ENCODE assay signal across 21 cellular contexts in the genomic region with DNA sequence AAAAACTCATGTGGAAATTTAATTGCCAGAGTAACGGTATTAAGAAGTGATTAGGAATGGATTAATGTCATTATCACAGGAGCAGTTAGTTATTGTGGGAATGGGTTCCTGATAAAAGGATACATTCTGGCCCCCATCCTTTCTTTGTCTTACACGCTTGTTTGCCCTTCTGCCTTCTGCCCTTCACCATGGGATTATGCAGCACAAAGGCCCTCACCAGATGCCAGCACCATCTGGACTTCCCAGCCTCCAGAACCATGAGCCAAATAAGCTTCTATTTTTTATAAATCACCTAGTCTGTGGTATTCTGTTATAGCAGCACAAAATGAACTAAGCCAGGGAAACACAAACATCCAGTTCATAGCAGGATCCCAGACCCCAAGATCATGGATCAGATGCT. TPM values are rescaled to one million over a fixed set of nuclear protein-coding genes. Genes with fewer than 3 reads are reported as not detected.
DNase-seq lines count a peak whose midpoint lies in the region; ATAC-seq, FAIRE-seq and TF ChIP-seq lines count a peak whose summit lies in the region.
"Had no signal": no experiment of that assay in that cellular context is flagged by ENCODE, and none has a peak within 500 bp of the region (broad histone marks: within the 10 kb centered on the region; RNA-seq: fewer than 3 reads in every experiment).

No MANE protein-coding gene starts in this region.

- CTCF ChIA-PET in activated CD8-positive, alpha-beta T cell treated with anti-CD3 and anti-CD28 coated beads for 36 hours (lab: Charles Lee), result no interaction called here

- FAIRE-seq in D721Med (lab: Jason Lieb, UNC), result peak; percentile 88
- FAIRE-seq: A204.1 had no signal

- H3K27me3 Mint-ChIP-seq in glutamatergic neuron (ENCODE audit: unreplicated experiment), result peaks cover 4% of the 10 kb centered on the region
- peaks cover 1% of the 10 kb centered on the region for H3K27me3 Mint-ChIP-seq in activated CD8-positive, alpha-beta T cell treated with anti-CD3 and anti-CD28 coated beads for 36 hours

- no peak overlapping the region for H3K4me3 Mint-ChIP-seq in glutamatergic neuron (ENCODE audit: unreplicated experiment)
- no peak overlapping the region for H3K4me3 Mint-ChIP-seq in activated CD8-positive, alpha-beta T cell treated with anti-CD3 and anti-CD28 coated beads for 36 hours

- intact Hi-C loops in activated CD8-positive, alpha-beta T cell treated with anti-CD3 and anti-CD28 coated beads for 36 hours (cut with micrococcal nuclease), result no loop called here

- DNase-seq in D721Med (ENCODE audit: insufficient read length, low spot score) (no peak), NCI-H2171 treated with DMSO at 0.1 percent for 48 hours (lab: John Stamatoyannopoulos, UW) (peak; percentile 92), NCI-H82 treated with DMSO at 0.1 percent for 48 hours (lab: John Stamatoyannopoulos, UW; ENCODE audit: unreplicated experiment) (peak; percentile 99), glutamatergic neuron (no peak)
- no peak for DNase-seq in activated CD8-positive, alpha-beta T cell treated with anti-CD3 and anti-CD28 coated beads for 36 hours
- no peak for DNase-seq in stimulated activated CD4-positive, alpha-beta T cell treated with anti-CD3 and anti-CD28 coated beads, Interleukin-12 subunit alpha, Interleukin-12 subunit beta, amount 100 ng/mL, for 4 hours
- DNase-seq: BE2C; CD4-positive, CD25-positive, alpha-beta regulatory T cell; DMS53; GF-D8; H7; Kasumi-1; NCI-H1417; NCI-H187 treated with DMSO at 0.1 percent for 48 hours; NK-92 treated with Interleukin-12 subunit alpha and Interleukin-12 subunit beta, amount 100 ng/mL, for 24 hours; SIG-M5; SK-N-SH; T-helper 2 cell had no signal

- no peaks in the 10 kb centered on the region for H3K9me3 Mint-ChIP-seq in glutamatergic neuron (ENCODE audit: unreplicated experiment)
- no peaks in the 10 kb centered on the region for H3K9me3 Mint-ChIP-seq in activated CD8-positive, alpha-beta T cell treated with anti-CD3 and anti-CD28 coated beads for 36 hours

- POLR2A ChIA-PET in activated CD8-positive, alpha-beta T cell treated with anti-CD3 and anti-CD28 coated beads for 36 hours (lab: Charles Lee), result no interaction called here

- H3K36me3 Mint-ChIP-seq in glutamatergic neuron (ENCODE audit: unreplicated experiment), result peaks cover 6% of the 10 kb centered on the region
- H3K36me3 Mint-ChIP-seq in activated CD8-positive, alpha-beta T cell treated with anti-CD3 and anti-CD28 coated beads for 36 hours (ENCODE audit: low read depth), result no peaks in the 10 kb centered on the region
- H3K36me3 Mint-ChIP-seq: CD4-positive, CD25-positive, alpha-beta regulatory T cell had no signal

- TF ChIP-seq CTCF in D721Med (IDR thresholded peaks at IDR 0.05; ENCODE audit: insufficient read depth, missing control alignments), result no peak
- no peak for TF ChIP-seq CTCF in glutamatergic neuron (IDR thresholded peaks at IDR 0.05; ENCODE audit: partially characterized antibody, unreplicated experiment)
- TF ChIP-seq CTCF in activated CD8-positive, alpha-beta T cell treated with anti-CD3 and anti-CD28 coated beads for 36 hours (IDR thresholded peaks at IDR 0.05), result no peak

- H3K4me1 Mint-ChIP-seq in glutamatergic neuron (ENCODE audit: low read depth, unreplicated experiment), result peaks cover 10% of the 10 kb centered on the region
- H3K4me1 Mint-ChIP-seq in activated CD8-positive, alpha-beta T cell treated with anti-CD3 and anti-CD28 coated beads for 36 hours (ENCODE audit: low read depth), result no peaks in the 10 kb centered on the region

- peak overlapping the region; percentile 50 for H3K27ac Mint-ChIP-seq in glutamatergic neuron (ENCODE audit: unreplicated experiment)
- no peak overlapping the region for H3K27ac Mint-ChIP-seq in activated CD8-positive, alpha-beta T cell treated with anti-CD3 and anti-CD28 coated beads for 36 hours
- H3K27ac Mint-ChIP-seq: CD4-positive, CD25-positive, alpha-beta regulatory T cell had no signal

- ATAC-seq in activated CD8-positive, alpha-beta T cell treated with anti-CD3 and anti-CD28 coated beads for 36 hours, result no peak
- ATAC-seq in GM21717 (IDR thresholded peaks at IDR 0.05; ENCODE audit: unreplicated experiment), result no peak
- ATAC-seq: Panc1 had no signal

RNA-seq across cellular contexts. Expression of a gene that starts 33.9 kb away (rescaled TPM):
- 37.7 TPM for total RNA-seq in glutamatergic neuron (ENCODE audit: unreplicated experiment)
- total RNA-seq in activated CD8-positive, alpha-beta T cell treated with anti-CD3 and anti-CD28 coated beads for 36 hours, result 10 to 100 TPM; 23.6 to 24.2 TPM

Comparison
In these comparisons a context has a peak if more than half of its experiments do, and no peak if none do; other contexts are left out.
1. DNase-seq: peak in NCI-H2171 treated with DMSO at 0.1 percent for 48 hours (single experiment) and NCI-H82 treated with DMSO at 0.1 percent for 48 hours (single experiment); none in D721Med (single experiment), glutamatergic neuron (single experiment), activated CD8-positive, alpha-beta T cell treated with anti-CD3 and anti-CD28 coated beads for 36 hours (single experiment) and stimulated activated CD4-positive, alpha-beta T cell treated with anti-CD3 and anti-CD28 coated beads, Interleukin-12 subunit alpha, Interleukin-12 subunit beta, amount 100 ng/mL, for 4 hours (single experiment).